20 cellular contexts compared by ENCODE assay signal in the genomic region with DNA sequence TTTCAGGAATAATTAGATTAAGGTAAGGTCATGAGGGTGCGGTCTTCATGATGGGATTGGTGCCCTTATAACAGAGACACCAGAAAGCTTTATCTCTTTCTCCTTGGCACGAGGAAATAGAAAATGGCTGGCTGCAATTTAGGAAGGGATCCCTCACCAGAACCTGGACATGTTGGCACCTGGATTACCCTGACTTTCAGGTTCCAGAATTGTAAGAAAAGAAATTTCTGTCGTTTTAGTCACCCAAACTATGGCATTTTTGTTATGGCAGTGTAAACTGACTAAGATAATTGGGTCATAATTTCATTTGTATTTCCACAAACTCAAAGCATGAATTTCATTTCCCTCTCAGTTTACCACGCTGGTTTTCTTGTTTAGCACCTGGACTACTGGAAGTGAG.
"Had no signal": no experiment of that assay in that cellular context is flagged by ENCODE, and none has a peak within 500 bp of the region (broad histone marks: within the 10 kb centered on the region; RNA-seq: fewer than 3 reads in every experiment).

No MANE protein-coding gene starts in this region.

- DNase-seq: dermis blood vessel endothelial cell; dorsolateral prefrontal cortex; effector CD4-positive, alpha-beta T cell; effector memory CD4-positive, alpha-beta T cell; erythroblast; esophagus squamous epithelium; foreskin fibroblast; gastrocnemius medialis; glutamatergic neuron; head of caudate nucleus; heart right ventricle; hippocampal formation; left cardiac atrium; left lung; left ventricle myocardium superior; lower lobe of right lung; mesenchymal stem cell; mucosa of descending colon; naive B cell had no signal

- H3K4me3 ChIP-seq: coronary artery, dorsolateral prefrontal cortex, esophagus squamous epithelium, gastrocnemius medialis, heart right ventricle, left lung, lower lobe of right lung, mucosa of descending colon had no signal
